8 cellular contexts compared by ENCODE assay signal in genomic region chr12:46517579-46517962, GRCh38.
A peak's percentile ranks its signal among the peaks of the same experiment; 100 is the strongest.
DNase-seq lines count a peak whose midpoint lies in the region; ATAC-seq lines count a peak whose summit lies in the region.

No MANE protein-coding gene starts in this region.

- H3K36me3 Mint-ChIP-seq in activated CD4-positive, alpha-beta T cell treated with anti-CD3 and anti-CD28 coated beads for 36 hours (ENCODE audit: low read depth) = no peaks in the 10 kb centered on the region
- no peaks in the 10 kb centered on the region for H3K36me3 Mint-ChIP-seq in T-cell

- peak overlapping the region; percentile 3 for H3K4me3 Mint-ChIP-seq in activated CD4-positive, alpha-beta T cell treated with anti-CD3 and anti-CD28 coated beads for 36 hours
- peak overlapping the region in 2 of 3 donors; percentile 36 to 46 for H3K4me3 Mint-ChIP-seq in T-cell

- intact Hi-C loops in activated CD4-positive, alpha-beta T cell treated with anti-CD3 and anti-CD28 coated beads for 36 hours (cut with DNase I, micrococcal nuclease) = loop anchor here (1.0 to 5.0 kb wide), 6 partner anchors 32 to 145 kb away; partner anchors contain the start of gene SLC38A2 (in 1 of the 2)

- no peak overlapping the region for H3K4me3 ChIP-seq in stomach smooth muscle (ENCODE audit: low read length in 2 of 2)

- H3K9me3 Mint-ChIP-seq in activated CD4-positive, alpha-beta T cell treated with anti-CD3 and anti-CD28 coated beads for 36 hours (ENCODE audit: low read depth) = no peaks in the 10 kb centered on the region
- H3K9me3 Mint-ChIP-seq in T-cell = no peaks in the 10 kb centered on the region

- no peaks in the 10 kb centered on the region for H3K27me3 Mint-ChIP-seq in activated CD4-positive, alpha-beta T cell treated with anti-CD3 and anti-CD28 coated beads for 36 hours
- H3K27me3 Mint-ChIP-seq in T-cell = no peaks in the 10 kb centered on the region

- no peaks in the 10 kb centered on the region for H3K36me3 ChIP-seq in stomach smooth muscle (ENCODE audit: control insufficient read depth in 2 of 2, insufficient read depth in 2 of 2, low read length in 2 of 2)

- no peak for DNase-seq in activated CD4-positive, alpha-beta T cell treated with anti-CD3 and anti-CD28 coated beads for 36 hours
- DNase-seq in activated CD4-positive, alpha-beta T cell treated with anti-CD3 and anti-CD28 coated beads for 48 hours = no peak
- DNase-seq in T-cell = no peak
- no peak for DNase-seq in foreskin melanocyte
- DNase-seq in middle frontal gyrus (ENCODE audit: extremely low spot score, low spot score) = no peak
- no peak for DNase-seq in stimulated activated CD4-positive, alpha-beta T cell treated with anti-CD3 and anti-CD28 coated beads, Interleukin-4, amount 100 ng/mL, for 24 hours

- CTCF ChIA-PET in activated CD4-positive, alpha-beta T cell treated with anti-CD3 and anti-CD28 coated beads for 36 hours (lab: Charles Lee) = interaction anchor here (1.1 kb wide), 1 partner anchor 21 kb away, joined by 3 read pairs; no protein-coding TSS in a partner anchor
- CTCF ChIA-PET in T-cell (lab: Charles Lee) = interaction anchor here in 1 of 2 donors (0.9 kb wide), 1 partner anchor 144 kb away, joined by 4 read pairs; no protein-coding TSS in a partner anchor

- H3K27ac ChIP-seq in stomach smooth muscle (ENCODE audit: low read length) = peak overlapping the region; percentile 13

- no peaks in the 10 kb centered on the region for H3K9me3 ChIP-seq in stomach smooth muscle (ENCODE audit: control insufficient read depth in 2 of 2, low read length in 2 of 2)

- H3K9ac ChIP-seq in stomach smooth muscle (ENCODE audit: low read length in 2 of 2) = no peak overlapping the region

- peaks cover 65% of the 10 kb centered on the region for H3K4me1 Mint-ChIP-seq in activated CD4-positive, alpha-beta T cell treated with anti-CD3 and anti-CD28 coated beads for 36 hours
- H3K4me1 Mint-ChIP-seq in T-cell = peaks cover 51 to 62% (median 59%) of the 10 kb centered on the region in 3 donors

- POLR2A ChIA-PET in activated CD4-positive, alpha-beta T cell treated with anti-CD3 and anti-CD28 coated beads for 36 hours (lab: Charles Lee) = no interaction called here
- POLR2A ChIA-PET in T-cell (lab: Charles Lee) = no interaction called here

- H3K4me1 ChIP-seq in stomach smooth muscle (ENCODE audit: control insufficient read depth, insufficient read depth, low read length) = peaks cover 10% of the 10 kb centered on the region

- no peaks in the 10 kb centered on the region for H3K27me3 ChIP-seq in stomach smooth muscle (ENCODE audit: control insufficient read depth in 1 of 2, insufficient read depth in 2 of 2, low read length in 2 of 2)

- H3K27ac Mint-ChIP-seq in activated CD4-positive, alpha-beta T cell treated with anti-CD3 and anti-CD28 coated beads for 36 hours = peak overlapping the region; percentile 90
- peak overlapping the region; percentile 64 to 87 for H3K27ac Mint-ChIP-seq in T-cell

- peak; percentile 34 for ATAC-seq in activated CD4-positive, alpha-beta T cell treated with anti-CD3 and anti-CD28 coated beads for 36 hours
- ATAC-seq in HG02798 (IDR thresholded peaks at IDR 0.05; ENCODE audit: poor library complexity, unreplicated experiment) (peak; percentile 27), T-cell (replicated peaks in 1 of 4) (peak in 2 of 4 experiments; percentile 31 to 32)
